ENCODE assay signal across 26 cellular contexts in genomic region chr11:31141804-31142203, GRCh38.
DNase-seq lines count a peak whose midpoint lies in the region; ATAC-seq, FAIRE-seq and TF ChIP-seq lines count a peak whose summit lies in the region.
"Had no signal": no experiment of that assay in that cellular context is flagged by ENCODE, and none has a peak within 500 bp of the region (broad histone marks: within the 10 kb centered on the region; RNA-seq: fewer than 3 reads in every experiment).

No MANE protein-coding gene starts in this region.

- 77% methylated on average over 6 of the region's 6 CpGs; no CpG with 5 or more reads in 1 of the 2 experiments for WGBS in H1 (ENCODE audit: extremely low coverage in 1 of 2, insufficient coverage in 1 of 2, insufficient read length in 1 of 2, insufficient replicate concordance in 2 of 2, low coverage in 1 of 2, low lambda C conversion rate in 2 of 2, missing lambda C conversion rate in 1 of 2), 2 experiments
- WGBS in neuronal stem cell (ENCODE audit: extremely low coverage in 2 of 2, insufficient read length in 2 of 2, insufficient replicate concordance in 1 of 2), 2 donors: no CpG with 5 or more reads among the region's 6 CpGs
- 55 to 57% methylated on average over 6 of the region's 6 CpGs for WGBS in lower leg skin, 2 donors

- H3K27ac ChIP-seq in H1 (ENCODE audit: low read depth, low read length): no peak overlapping the region
- H3K27ac ChIP-seq in neuronal stem cell (replicated peaks; ENCODE audit: low read length): no peak overlapping the region
- H3K27ac ChIP-seq: dorsolateral prefrontal cortex, KMS-11, left lung, prostate gland, skin epidermis, uterus had no signal

- H2AFZ ChIP-seq in H1 (ENCODE audit: low read length) (no peak overlapping the region), neuronal stem cell (ENCODE audit: low read length) (peak overlapping the region; percentile 60)

- H3K9me3 ChIP-seq in HAP-1 (no peaks in the 10 kb centered on the region), H1 (ENCODE audit: insufficient read depth in 2 of 2, low read depth in 1 of 2, low read length in 1 of 2) (no peaks in the 10 kb centered on the region), neuronal stem cell (replicated peaks in 1 of 2; ENCODE audit: control insufficient read depth in 2 of 2, insufficient read depth in 1 of 2, low read depth in 1 of 2, low read length in 2 of 2) (no peaks in the 10 kb centered on the region)
- H3K9me3 ChIP-seq: left lung, prostate gland, uterus had no signal

- no peak overlapping the region for H3K18ac ChIP-seq in H1 (ENCODE audit: extremely low read depth, low read length)
- H3K18ac ChIP-seq in neuronal stem cell (ENCODE audit: low read length): no peak overlapping the region

- CTCF ChIA-PET in H1 (lab: Charles Lee; ENCODE audit: partially characterized antibody): interaction anchor here (1.1 to 1.6 kb wide), 3 partner anchors 7 to 23 kb away, joined by 3 to 7 read pairs (median 3); no protein-coding TSS in a partner anchor
- CTCF ChIA-PET in activated CD8-positive, alpha-beta T cell treated with anti-CD3 and anti-CD28 coated beads, Interleukin-2, amount 10 ng/mL, durations not matched to agents 7 days and 5 days (lab: Charles Lee): no interaction called here

- no peaks in the 10 kb centered on the region for H3K36me3 ChIP-seq in HAP-1 (replicated peaks)
- H3K36me3 ChIP-seq in H1 (ENCODE audit: control insufficient read depth in 2 of 4, insufficient read depth in 4 of 4, low read length in 3 of 4): no peaks in the 10 kb centered on the region
- H3K36me3 ChIP-seq in neuronal stem cell (replicated peaks in 1 of 2; ENCODE audit: control insufficient read depth in 2 of 2, insufficient read depth in 2 of 2, low read length in 2 of 2): no peaks in the 10 kb centered on the region
- H3K36me3 ChIP-seq: left lung, prostate gland, uterus had no signal

- H2BK20ac ChIP-seq in H1 (ENCODE audit: low read length): no peak overlapping the region

- H3K27me3 ChIP-seq in HAP-1 (ENCODE audit: low read depth) (no peaks in the 10 kb centered on the region), H1 (replicated peaks in 1 of 4; ENCODE audit: control insufficient read depth in 3 of 4, extremely low read depth in 1 of 4, insufficient read depth in 3 of 4, low read length in 3 of 4) (no peaks in the 10 kb centered on the region; a peak in 2 of 7 replicates), neuronal stem cell (ENCODE audit: control insufficient read depth in 3 of 3, insufficient read depth in 3 of 3, low read depth in 1 of 3, low read length in 3 of 3) (no peaks in the 10 kb centered on the region)
- H3K27me3 ChIP-seq: left lung, uterus had no signal

- no peak for FAIRE-seq in H1 (lab: Jason Lieb, UNC)
- FAIRE-seq: HTR-8/SVneo had no signal

- H3K27ac Mint-ChIP-seq in activated CD8-positive, alpha-beta T cell treated with anti-CD3 and anti-CD28 coated beads, Interleukin-2, amount 10 ng/mL, durations not matched to agents 7 days and 5 days: no peak overlapping the region
- H3K27ac Mint-ChIP-seq: CD8-positive, alpha-beta T cell; natural killer cell treated with Interleukin-12 subunit alpha and Interleukin-12 subunit beta and Interleukin-15 and Interleukin-18, amount 100 ng/mL, for 72 hours; stimulated activated memory B cell treated with anti-CD40 and anti-IgM and Interleukin-4, amounts not matched to agents 10 μg/mL and 1 μg/mL and 100 μg/mL, for 72 hours had no signal

- H2BK12ac ChIP-seq in H1 (ENCODE audit: low read depth, low read length) (no peak overlapping the region), neuronal stem cell (ENCODE audit: low read length) (no peak overlapping the region)

- TF ChIP-seq CTCF in H1 (IDR thresholded peaks at IDR 0.05; ENCODE audit: control extremely low read depth in 1 of 3, insufficient read depth in 1 of 3, low read depth in 1 of 3, low read length in 3 of 3) (no peak), lower leg skin (IDR thresholded peaks at IDR 0.05) (no peak)

- H3K79me1 ChIP-seq in H1 (ENCODE audit: low read depth, low read length) (no peaks in the 10 kb centered on the region), neuronal stem cell (ENCODE audit: low read depth, low read length) (no peaks in the 10 kb centered on the region)

- H3K23ac ChIP-seq in H1 (ENCODE audit: insufficient read length) (no peak overlapping the region), neuronal stem cell (ENCODE audit: low read depth, low read length, poor library complexity) (no peak overlapping the region)

- H3K14ac ChIP-seq in H1 (ENCODE audit: insufficient read length) (no peak overlapping the region), neuronal stem cell (ENCODE audit: low read length) (no peak overlapping the region)

- no peak overlapping the region for H3K4ac ChIP-seq in H1 (replicated peaks; ENCODE audit: insufficient read length, low read depth, low read length)
- no peak overlapping the region for H3K4ac ChIP-seq in neuronal stem cell (ENCODE audit: low read length)

- H3K36me3 Mint-ChIP-seq in activated CD8-positive, alpha-beta T cell treated with anti-CD3 and anti-CD28 coated beads, Interleukin-2, amount 10 ng/mL, durations not matched to agents 7 days and 5 days (ENCODE audit: low read depth): no peaks in the 10 kb centered on the region
- H3K36me3 Mint-ChIP-seq: CD8-positive, alpha-beta T cell; natural killer cell treated with Interleukin-12 subunit alpha and Interleukin-12 subunit beta and Interleukin-15 and Interleukin-18, amount 100 ng/mL, for 72 hours; stimulated activated memory B cell treated with anti-CD40 and anti-IgM and Interleukin-4, amounts not matched to agents 10 μg/mL and 1 μg/mL and 100 μg/mL, for 72 hours had no signal

- H2BK120ac ChIP-seq in H1 (replicated peaks; ENCODE audit: low read depth, low read length): no peak overlapping the region
- no peak overlapping the region for H2BK120ac ChIP-seq in neuronal stem cell (ENCODE audit: low read depth, low read length)

- H4K8ac ChIP-seq in H1 (ENCODE audit: extremely low read depth, insufficient read depth, low read length): no peak overlapping the region
- H4K8ac ChIP-seq in neuronal stem cell (ENCODE audit: low read depth, low read length): no peak overlapping the region

- POLR2A ChIA-PET in H1 (lab: Charles Lee; ENCODE audit: partially characterized antibody): interaction anchor here (0.7 kb wide), 1 partner anchor 28 kb away, joined by 3 read pairs; no protein-coding TSS in a partner anchor
- POLR2A ChIA-PET in activated CD8-positive, alpha-beta T cell treated with anti-CD3 and anti-CD28 coated beads, Interleukin-2, amount 10 ng/mL, durations not matched to agents 7 days and 5 days (lab: Charles Lee): no interaction called here

- H4K20me1 ChIP-seq in H1 (replicated peaks in 1 of 2; ENCODE audit: control insufficient read depth in 1 of 2, insufficient read depth in 2 of 2, low read length in 2 of 2): no peaks in the 10 kb centered on the region

- no peak overlapping the region for H2AK5ac ChIP-seq in H1 (ENCODE audit: low read depth, low read length)
- no peak overlapping the region for H2AK5ac ChIP-seq in neuronal stem cell (ENCODE audit: low read depth, low read length)

- no peak overlapping the region for H4K5ac ChIP-seq in H1 (ENCODE audit: insufficient read length, low read depth, low read length)

- no peaks in the 10 kb centered on the region for H3K9me3 Mint-ChIP-seq in activated CD8-positive, alpha-beta T cell treated with anti-CD3 and anti-CD28 coated beads, Interleukin-2, amount 10 ng/mL, durations not matched to agents 7 days and 5 days (ENCODE audit: insufficient read depth)
- H3K9me3 Mint-ChIP-seq: central memory CD8-positive, alpha-beta T cell; natural killer cell treated with Interleukin-12 subunit alpha and Interleukin-12 subunit beta and Interleukin-15 and Interleukin-18, amount 100 ng/mL, for 72 hours; stimulated activated memory B cell treated with anti-CD40 and anti-IgM and Interleukin-4, amounts not matched to agents 10 μg/mL and 1 μg/mL and 100 μg/mL, for 72 hours had no signal

- no peaks in the 10 kb centered on the region for H3K79me2 ChIP-seq in H1 (ENCODE audit: control insufficient read depth in 1 of 2, insufficient read depth in 2 of 2, low read length in 2 of 2)

- in situ Hi-C loops in HAP-1 (cut with MboI; ENCODE audit: low sequenced_read_pairs): no loop called here

- no peak overlapping the region for H3K4me3 Mint-ChIP-seq in activated CD8-positive, alpha-beta T cell treated with anti-CD3 and anti-CD28 coated beads, Interleukin-2, amount 10 ng/mL, durations not matched to agents 7 days and 5 days
- H3K4me3 Mint-ChIP-seq: CD8-positive, alpha-beta T cell; central memory CD8-positive, alpha-beta T cell; natural killer cell treated with Interleukin-12 subunit alpha and Interleukin-12 subunit beta and Interleukin-15 and Interleukin-18, amount 100 ng/mL, for 72 hours; stimulated activated memory B cell treated with anti-CD40 and anti-IgM and Interleukin-4, amounts not matched to agents 10 μg/mL and 1 μg/mL and 100 μg/mL, for 72 hours had no signal

- DNase-seq in HAP-1 (ENCODE audit: low spot score in 2 of 2): peak; percentile 15 to 60
- peak; percentile 31 for DNase-seq in NCI-H2227 (lab: John Stamatoyannopoulos, UW; ENCODE audit: unreplicated experiment)
- DNase-seq in H1 (ENCODE audit: low read depth in 1 of 2, low spot score in 2 of 2): no peak
- peak; percentile 24 for DNase-seq in neuronal stem cell (ENCODE audit: low spot score)
- no peak for DNase-seq in lower leg skin (ENCODE audit: low spot score in 2 of 2)
- no peak for DNase-seq in activated CD8-positive, alpha-beta T cell treated with anti-CD3 and anti-CD28 coated beads, Interleukin-2, amount 10 ng/mL, durations not matched to agents 7 days and 5 days
- DNase-seq: activated CD4-positive, CD25-positive, alpha-beta regulatory T cell treated with anti-CD3 and anti-CD28 coated beads, Interleukin-2, amount 50 U/mL, for 72 hours; activated naive CD4-positive, alpha-beta T cell treated with Interleukin-2 at 50 U/mL for 16 hours; activated T-cell treated with anti-CD3 and anti-CD28 coated beads, Interleukin-2, amount 50 U/mL, for 1 hour; CD8-positive, alpha-beta T cell; DMS53; dorsolateral prefrontal cortex; left lung; NCI-H748 treated with DMSO at 0.1 percent for 48 hours; PC-3; SHP77; stimulated activated CD4-positive, alpha-beta T cell treated with anti-CD3 and anti-CD28 coated beads, Interleukin-2, amount 100 ng/mL, for 24 hours; uterus had no signal

- H2BK5ac ChIP-seq in H1 (ENCODE audit: low read depth, low read length) (no peak overlapping the region), neuronal stem cell (ENCODE audit: low read length) (no peak overlapping the region)

- no peak for ATAC-seq in GM21737 (IDR thresholded peaks at IDR 0.05; ENCODE audit: unreplicated experiment)
- ATAC-seq in activated CD8-positive, alpha-beta T cell treated with anti-CD3 and anti-CD28 coated beads, Interleukin-2, amount 10 ng/mL, durations not matched to agents 7 days and 5 days: no peak
- ATAC-seq: CD8-positive, alpha-beta T cell; left lung; natural killer cell treated with Interleukin-12 subunit alpha and Interleukin-12 subunit beta and Interleukin-15 and Interleukin-18, amount 100 ng/mL, for 72 hours; PC-3; stimulated activated memory B cell treated with anti-CD40 and anti-IgM and Interleukin-4, amounts not matched to agents 10 μg/mL and 1 μg/mL and 100 μg/mL, for 72 hours had no signal

- H2BK15ac ChIP-seq in H1 (ENCODE audit: low read length) (no peak overlapping the region), neuronal stem cell (ENCODE audit: low read length) (no peak overlapping the region)

- H3K4me1 ChIP-seq in HAP-1: no peaks in the 10 kb centered on the region
- H3K4me1 ChIP-seq in H1 (replicated peaks in 1 of 4; ENCODE audit: control insufficient read depth in 3 of 4, insufficient read depth in 4 of 4, low read length in 3 of 4): peaks cover 0 to 10% (median 2%) of the 10 kb centered on the region in 4 experiments; a peak in 2 of 7 replicates
- peaks cover 0 to 21% of the 10 kb centered on the region in 2 donors for H3K4me1 ChIP-seq in neuronal stem cell (ENCODE audit: control insufficient read depth in 2 of 2, insufficient read depth in 1 of 2, low read depth in 1 of 2, low read length in 2 of 2)
- H3K4me1 ChIP-seq: left lung, prostate gland, uterus had no signal

- H3K9ac ChIP-seq in H1 (replicated peaks in 1 of 4; ENCODE audit: extremely low read depth in 1 of 4, low read depth in 3 of 4, low read length in 3 of 4) (no peak overlapping the region), neuronal stem cell (ENCODE audit: low read depth, low read length, poor library complexity) (no peak overlapping the region)
- H3K9ac ChIP-seq: KMS-11 had no signal

- H3K4me1 Mint-ChIP-seq in activated CD8-positive, alpha-beta T cell treated with anti-CD3 and anti-CD28 coated beads, Interleukin-2, amount 10 ng/mL, durations not matched to agents 7 days and 5 days (ENCODE audit: low read depth): no peaks in the 10 kb centered on the region
- H3K4me1 Mint-ChIP-seq: central memory CD8-positive, alpha-beta T cell; stimulated activated memory B cell treated with anti-CD40 and anti-IgM and Interleukin-4, amounts not matched to agents 10 μg/mL and 1 μg/mL and 100 μg/mL, for 72 hours had no signal

- TF ChIP-seq RAD21 in H1 (IDR thresholded peaks at IDR 0.05 in 1 of 2, conservative IDR thresholded peaks at IDR 0.05 in 1 of 2; ENCODE audit: low read depth in 2 of 2, low read length in 2 of 2): no peak

- no peak overlapping the region for H4K91ac ChIP-seq in H1 (replicated peaks; ENCODE audit: insufficient read length, low read length)
- H4K91ac ChIP-seq in neuronal stem cell (ENCODE audit: low read depth, low read length, poor library complexity): no peak overlapping the region

- TF ChIP-seq POLR2A in H1 (IDR thresholded peaks at IDR 0.05; ENCODE audit: control extremely low read depth in 1 of 2, low read depth in 2 of 2, low read length in 2 of 2) (no peak), lower leg skin (IDR thresholded peaks at IDR 0.05) (no peak)

- TF ChIP-seq EP300 in H1 (IDR thresholded peaks at IDR 0.05; ENCODE audit: borderline replicate concordance in 1 of 2, low read depth in 2 of 2, low read length in 2 of 2): no peak

- no peaks in the 10 kb centered on the region for H3K23me2 ChIP-seq in H1 (ENCODE audit: low read depth, low read length)

- H3K4me2 ChIP-seq in H1 (ENCODE audit: insufficient read depth in 1 of 2, low read depth in 2 of 2, low read length in 2 of 2) (no peak overlapping the region), neuronal stem cell (ENCODE audit: insufficient read depth, low read length, poor library complexity, severe bottlenecking) (peak overlapping the region; percentile 2)
- H3K4me2 ChIP-seq: KMS-11 had no signal

- H3K4me3 ChIP-seq in HAP-1 (no peak overlapping the region), H1 (ENCODE audit: extremely low read depth in 1 of 4, insufficient read depth in 2 of 4, low read depth in 3 of 4, low read length in 4 of 4) (no peak overlapping the region), neuronal stem cell (ENCODE audit: low read length in 2 of 2) (peak overlapping the region in 1 of 2 donors; percentile 14), lower leg skin (ENCODE audit: low read depth, poor library complexity, severe bottlenecking) (no peak overlapping the region)
- H3K4me3 ChIP-seq: left lung, prostate gland, skin epidermis, uterus had no signal

- no peak overlapping the region for H3K56ac ChIP-seq in H1 (replicated peaks; ENCODE audit: insufficient read length, low read depth, low read length)

- intact Hi-C loops in lower leg skin (cut with DNase I; ENCODE audit: low total_unique reads): no loop called here

- H3K27me3 Mint-ChIP-seq in activated CD8-positive, alpha-beta T cell treated with anti-CD3 and anti-CD28 coated beads, Interleukin-2, amount 10 ng/mL, durations not matched to agents 7 days and 5 days (ENCODE audit: low read depth): no peaks in the 10 kb centered on the region
- H3K27me3 Mint-ChIP-seq: central memory CD8-positive, alpha-beta T cell; natural killer cell treated with Interleukin-12 subunit alpha and Interleukin-12 subunit beta and Interleukin-15 and Interleukin-18, amount 100 ng/mL, for 72 hours; stimulated activated memory B cell treated with anti-CD40 and anti-IgM and Interleukin-4, amounts not matched to agents 10 μg/mL and 1 μg/mL and 100 μg/mL, for 72 hours had no signal

Comparison
In these comparisons a context has a peak if more than half of its experiments do, and no peak if none do; other contexts are left out.
1. DNase-seq: peak in HAP-1 (2 of 2), NCI-H2227 (single experiment) and neuronal stem cell (single experiment); none in H1 (0 of 2), lower leg skin (0 of 2) and activated CD8-positive, alpha-beta T cell treated with anti-CD3 and anti-CD28 coated beads, Interleukin-2, amount 10 ng/mL, durations not matched to agents 7 days and 5 days (single experiment).